1 cellular context compared by ENCODE assay signal in the genomic region with DNA sequence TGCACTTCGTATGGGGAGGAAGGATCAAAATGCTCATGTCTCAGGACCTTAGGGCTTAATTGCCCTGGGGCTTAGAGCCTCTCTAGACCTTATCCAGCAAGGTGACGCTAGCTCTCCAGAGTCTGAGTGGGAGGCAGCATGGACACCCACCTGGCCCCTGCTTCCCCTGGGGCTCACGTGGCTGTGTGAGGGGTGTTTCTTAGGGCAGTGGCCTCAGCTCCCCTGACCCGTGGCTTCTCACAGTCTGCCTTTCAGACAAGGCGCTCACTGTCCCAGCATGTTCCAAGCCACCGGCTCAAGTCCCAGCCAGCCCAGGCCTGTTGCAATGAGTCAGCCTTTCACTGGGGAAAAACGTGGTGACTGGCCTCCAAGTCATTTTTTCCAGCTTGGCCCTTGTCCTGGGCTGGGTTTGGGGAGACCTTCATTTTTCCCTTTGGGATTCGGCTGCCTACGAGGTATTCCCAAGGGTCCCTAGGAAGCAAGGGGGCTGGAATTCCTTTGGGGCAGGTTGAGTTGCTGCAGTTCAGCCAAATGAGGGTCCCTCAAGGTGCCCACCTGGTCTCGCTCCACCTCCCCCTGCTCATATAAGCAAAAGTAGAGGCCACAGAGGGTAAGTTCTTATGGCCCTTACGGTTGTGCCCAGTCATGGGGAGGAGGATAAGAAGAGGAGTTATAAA.
TF ChIP-seq lines count a peak whose summit lies in the region.

No MANE protein-coding gene starts in this region.

TF ChIP-seq in HEK293, 187 proteins besides CTCF, POLR2A, EP300 and RAD21 (continued from another document):
- TF ChIP-seq, protein P1, sequence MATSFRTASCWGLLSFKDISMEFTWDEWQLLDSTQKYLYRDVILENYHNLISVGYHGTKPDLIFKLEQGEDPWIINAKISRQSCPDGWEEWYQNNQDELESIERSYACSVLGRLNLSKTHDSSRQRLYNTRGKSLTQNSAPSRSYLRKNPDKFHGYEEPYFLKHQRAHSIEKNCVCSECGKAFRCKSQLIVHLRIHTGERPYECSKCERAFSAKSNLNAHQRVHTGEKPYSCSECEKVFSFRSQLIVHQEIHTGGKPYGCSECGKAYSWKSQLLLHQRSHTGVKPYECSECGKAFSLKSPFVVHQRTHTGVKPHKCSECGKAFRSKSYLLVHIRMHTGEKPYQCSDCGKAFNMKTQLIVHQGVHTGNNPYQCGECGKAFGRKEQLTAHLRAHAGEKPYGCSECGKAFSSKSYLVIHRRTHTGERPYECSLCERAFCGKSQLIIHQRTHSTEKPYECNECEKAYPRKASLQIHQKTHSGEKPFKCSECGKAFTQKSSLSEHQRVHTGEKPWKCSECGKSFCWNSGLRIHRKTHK (tag by site-specific recombination; IDR thresholded peaks at IDR 0.05): no peak
- TF ChIP-seq OVOL3 (tag by site-specific recombination; IDR thresholded peaks at IDR 0.05): no peak
- TF ChIP-seq ZFHX2 (tag by site-specific recombination; conservative IDR thresholded peaks at IDR 0.05): peak; percentile 46; the same call in 1 of the 2 replicates
- 0 out of 2 replicates have a peak, but pooled peaks have one; percentile 3 for TF ChIP-seq EGR2 (tag by site-specific recombination; IDR thresholded peaks at IDR 0.05; ENCODE audit: low read depth)
- no peak; the same call in 1 of the 2 replicates for TF ChIP-seq ZNF24 (tag by site-specific recombination; IDR thresholded peaks at IDR 0.05)
- TF ChIP-seq, protein P2, sequence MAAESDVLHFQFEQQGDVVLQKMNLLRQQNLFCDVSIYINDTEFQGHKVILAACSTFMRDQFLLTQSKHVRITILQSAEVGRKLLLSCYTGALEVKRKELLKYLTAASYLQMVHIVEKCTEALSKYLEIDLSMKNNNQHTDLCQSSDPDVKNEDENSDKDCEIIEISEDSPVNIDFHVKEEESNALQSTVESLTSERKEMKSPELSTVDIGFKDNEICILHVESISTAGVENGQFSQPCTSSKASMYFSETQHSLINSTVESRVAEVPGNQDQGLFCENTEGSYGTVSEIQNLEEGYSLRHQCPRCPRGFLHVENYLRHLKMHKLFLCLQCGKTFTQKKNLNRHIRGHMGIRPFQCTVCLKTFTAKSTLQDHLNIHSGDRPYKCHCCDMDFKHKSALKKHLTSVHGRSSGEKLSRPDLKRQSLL (tag by site-specific recombination; IDR thresholded peaks at IDR 0.05): peak; percentile 30; the same call in 1 of the 2 replicates
- no peak for TF ChIP-seq ZNF416 (tag by site-specific recombination; IDR thresholded peaks at IDR 0.05)
- no peak for TF ChIP-seq ZNF560 (tag by site-specific recombination; IDR thresholded peaks at IDR 0.05; ENCODE audit: borderline replicate concordance)
- no peak; the same call in 1 of the 2 replicates for TF ChIP-seq SCRT2 (tag by site-specific recombination; IDR thresholded peaks at IDR 0.05)
- no peak for TF ChIP-seq ZFP3 (tag by site-specific recombination; IDR thresholded peaks at IDR 0.05; ENCODE audit: low read depth)
- TF ChIP-seq ZNF623 (tag by site-specific recombination; IDR thresholded peaks at IDR 0.05): no peak
